Comparison of ENCODE assay signal across 12 cellular contexts in the genomic region with DNA sequence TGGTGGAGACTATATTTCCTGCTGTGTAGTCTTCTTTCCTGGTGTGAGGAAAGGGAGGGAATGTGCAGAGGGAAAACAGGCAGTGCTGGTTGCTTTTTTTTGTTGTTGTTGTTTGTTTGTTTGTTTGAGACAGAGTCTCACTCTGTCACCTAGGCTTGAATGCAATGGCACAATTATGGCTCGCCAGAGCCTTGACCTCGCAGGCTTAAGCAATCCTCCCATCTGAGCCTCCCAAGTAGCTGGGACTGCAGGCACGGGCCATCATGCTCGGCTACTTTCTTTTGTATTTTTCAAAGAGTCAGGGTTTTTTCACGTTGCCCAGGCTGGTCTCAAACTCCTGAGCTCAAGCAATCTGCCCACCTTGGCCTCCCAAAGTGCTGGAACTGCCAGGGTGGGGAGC.
DNase-seq lines count a peak whose midpoint lies in the region; ATAC-seq and TF ChIP-seq lines count a peak whose summit lies in the region.
"Had no signal": no experiment of that assay in that cellular context is flagged by ENCODE, and none has a peak within 500 bp of the region (broad histone marks: within the 10 kb centered on the region; RNA-seq: fewer than 3 reads in every experiment).

No MANE protein-coding gene starts in this region.

- H3K4me2 ChIP-seq in neuronal stem cell (ENCODE audit: insufficient read depth, low read length, poor library complexity, severe bottlenecking) = no peak overlapping the region
- H3K4me2 ChIP-seq: GM23338 had no signal

- H3K4me1 ChIP-seq in neuronal stem cell (ENCODE audit: control insufficient read depth in 2 of 2, insufficient read depth in 1 of 2, low read depth in 1 of 2, low read length in 2 of 2) (peaks cover 0 to 4% of the 10 kb centered on the region in 2 donors), breast epithelium (no peaks in the 10 kb centered on the region)
- H3K4me1 ChIP-seq: BE2C had no signal

- H3K4me3 Mint-ChIP-seq in T-helper 17 cell = no peak overlapping the region
- H3K4me3 Mint-ChIP-seq: GM23338, H9 had no signal

- no peak overlapping the region for H2BK5ac ChIP-seq in neuronal stem cell (ENCODE audit: low read length)

- no peaks in the 10 kb centered on the region for H3K9me3 ChIP-seq in T-helper 17 cell (ENCODE audit: control insufficient read depth, low read length, poor library complexity, severe bottlenecking)
- peaks cover 0 to under 1% of the 10 kb centered on the region in 2 donors for H3K9me3 ChIP-seq in neuronal stem cell (replicated peaks in 1 of 2; ENCODE audit: control insufficient read depth in 2 of 2, insufficient read depth in 1 of 2, low read depth in 1 of 2, low read length in 2 of 2)
- H3K9me3 ChIP-seq in breast epithelium = no peaks in the 10 kb centered on the region
- H3K9me3 ChIP-seq: A549, BE2C had no signal

- no peak overlapping the region for H3K9ac ChIP-seq in neuronal stem cell (ENCODE audit: low read depth, low read length, poor library complexity)
- H3K9ac ChIP-seq: BLaER1 treated with 17β-estradiol and CSF1 and Interleukin-3, amounts not matched to agents 10 nM and 100 nM had no signal

- intact Hi-C loops in breast epithelium (cut with DNase I; ENCODE audit: low total_unique reads) = loop anchor here (10.0 kb wide), 1 partner anchor 81 kb away; a partner anchor contains a TSS

- H2BK120ac ChIP-seq in neuronal stem cell (ENCODE audit: low read depth, low read length) = no peak overlapping the region

- H4K8ac ChIP-seq in neuronal stem cell (ENCODE audit: low read depth, low read length) = no peak overlapping the region

- H4K91ac ChIP-seq in neuronal stem cell (ENCODE audit: low read depth, low read length, poor library complexity) = no peak overlapping the region

- H3K4me1 Mint-ChIP-seq in T-helper 17 cell = peaks cover 8% of the 10 kb centered on the region

- DNase-seq in T-helper 17 cell (no peak), left lobe of liver (ENCODE audit: low spot score) (no peak), neuronal stem cell (ENCODE audit: low spot score) (no peak), breast epithelium (ENCODE audit: low spot score in 2 of 2) (no peak), pons (ENCODE audit: low spot score) (no peak), SW480 (ENCODE audit: low spot score) (no peak)

- no peak overlapping the region for H3K4ac ChIP-seq in neuronal stem cell (ENCODE audit: low read length)

- no peak for TF ChIP-seq CTCF in breast epithelium (IDR thresholded peaks at IDR 0.05)

- H2AFZ ChIP-seq in neuronal stem cell (ENCODE audit: low read length) = peak overlapping the region; percentile 75
- H2AFZ ChIP-seq: GM23338 had no signal

- H3K4me3 ChIP-seq in neuronal stem cell (ENCODE audit: low read length in 2 of 2) (no peak overlapping the region), breast epithelium (no peak overlapping the region)
- H3K4me3 ChIP-seq: A549; BLaER1 treated with 17β-estradiol and CSF1 and Interleukin-3, amounts not matched to agents 10 nM and 100 nM; GM23338 had no signal

- H3K23ac ChIP-seq in neuronal stem cell (ENCODE audit: low read depth, low read length, poor library complexity) = no peak overlapping the region

- H2AK5ac ChIP-seq in neuronal stem cell (ENCODE audit: low read depth, low read length) = no peak overlapping the region

- WGBS in neuronal stem cell (ENCODE audit: extremely low coverage in 2 of 2, insufficient read length in 2 of 2, insufficient replicate concordance in 1 of 2), 2 donors = no CpG with 5 or more reads among the region's 5 CpGs

- no peak overlapping the region for H2BK15ac ChIP-seq in neuronal stem cell (ENCODE audit: low read length)

- no peaks in the 10 kb centered on the region for H3K79me1 ChIP-seq in neuronal stem cell (ENCODE audit: low read depth, low read length)

- no peak for ATAC-seq in T-helper 17 cell
- ATAC-seq in left lobe of liver = peak; percentile 15

- H3K36me3 Mint-ChIP-seq in T-helper 17 cell (ENCODE audit: low read depth) = no peaks in the 10 kb centered on the region

- H3K36me3 ChIP-seq in neuronal stem cell (replicated peaks in 1 of 2; ENCODE audit: control insufficient read depth in 2 of 2, insufficient read depth in 2 of 2, low read length in 2 of 2) = no peaks in the 10 kb centered on the region
- H3K36me3 ChIP-seq in breast epithelium = no peaks in the 10 kb centered on the region
- H3K36me3 ChIP-seq: BE2C had no signal

- H3K27me3 ChIP-seq in neuronal stem cell (ENCODE audit: control insufficient read depth in 3 of 3, insufficient read depth in 3 of 3, low read depth in 1 of 3, low read length in 3 of 3) (no peaks in the 10 kb centered on the region), breast epithelium (no peaks in the 10 kb centered on the region)
- H3K27me3 ChIP-seq: BE2C; BLaER1 treated with 17β-estradiol and CSF1 and Interleukin-3, amounts not matched to agents 10 nM and 100 nM had no signal

- H3K14ac ChIP-seq in neuronal stem cell (ENCODE audit: low read length) = no peak overlapping the region

- H3K27ac ChIP-seq in neuronal stem cell (replicated peaks; ENCODE audit: low read length) (no peak overlapping the region), breast epithelium (no peak overlapping the region)
- H3K27ac ChIP-seq: BLaER1 treated with 17β-estradiol and CSF1 and Interleukin-3, amounts not matched to agents 10 nM and 100 nM had no signal

- no peak overlapping the region for H2BK12ac ChIP-seq in neuronal stem cell (ENCODE audit: low read length)

- no peaks in the 10 kb centered on the region for H3K27me3 Mint-ChIP-seq in T-helper 17 cell
- H3K27me3 Mint-ChIP-seq: CD4-positive, alpha-beta memory T cell had no signal

- no peak for TF ChIP-seq POLR2A in breast epithelium (IDR thresholded peaks at IDR 0.05)

- H3K27ac Mint-ChIP-seq in T-helper 17 cell = peak overlapping the region; percentile 47
- H3K27ac Mint-ChIP-seq: GM23338 had no signal

- peak overlapping the region; percentile 44 for H3K18ac ChIP-seq in neuronal stem cell (ENCODE audit: low read length)
